In genomic region chr4:61995717-61996337, GRCh38 we compare ENCODE assay signal across 21 cellular contexts.
DNase-seq lines count a peak whose midpoint lies in the region; ATAC-seq, FAIRE-seq and TF ChIP-seq lines count a peak whose summit lies in the region.
"Had no signal": no experiment of that assay in that cellular context is flagged by ENCODE, and none has a peak within 500 bp of the region (broad histone marks: within the 10 kb centered on the region; RNA-seq: fewer than 3 reads in every experiment).

No MANE protein-coding gene starts in this region.

- no peaks in the 10 kb centered on the region for H3K36me3 Mint-ChIP-seq in glutamatergic neuron (ENCODE audit: unreplicated experiment)
- no peaks in the 10 kb centered on the region for H3K36me3 Mint-ChIP-seq in CD14-positive monocyte
- no peaks in the 10 kb centered on the region for H3K36me3 Mint-ChIP-seq in T-helper 2 cell treated with Interferon-gamma antibody and Interleukin-4, amounts not matched to agents 5 μg/mL and 100 μg/mL, for 36 hours (ENCODE audit: low read depth)
- H3K36me3 Mint-ChIP-seq: CD8-positive, alpha-beta T cell had no signal

- H3K27ac Mint-ChIP-seq in glutamatergic neuron (ENCODE audit: unreplicated experiment) (peak overlapping the region; percentile 6), CD14-positive monocyte (no peak overlapping the region)
- H3K27ac Mint-ChIP-seq in T-helper 2 cell treated with Interferon-gamma antibody and Interleukin-4, amounts not matched to agents 5 μg/mL and 100 μg/mL, for 36 hours, result no peak overlapping the region
- H3K27ac Mint-ChIP-seq: CD8-positive, alpha-beta T cell had no signal

- no peak overlapping the region for H3K27ac ChIP-seq in thyroid gland
- H3K27ac ChIP-seq: BLaER1, SJSA1 had no signal

- H3K9me3 Mint-ChIP-seq in glutamatergic neuron (ENCODE audit: unreplicated experiment) (peaks cover 10% of the 10 kb centered on the region), CD14-positive monocyte (peaks cover 0 to 4% (median 1%) of the 10 kb centered on the region in 7 donors)
- H3K9me3 Mint-ChIP-seq in T-helper 2 cell treated with Interferon-gamma antibody and Interleukin-4, amounts not matched to agents 5 μg/mL and 100 μg/mL, for 36 hours, result peaks cover 8% of the 10 kb centered on the region

- peak; percentile 53 for DNase-seq in NCI-H146 treated with DMSO at 0.1 percent for 48 hours (lab: John Stamatoyannopoulos, UW; ENCODE audit: unreplicated experiment)
- no peak for DNase-seq in glutamatergic neuron
- DNase-seq in CD14-positive monocyte (ENCODE audit: low spot score), result no peak
- no peak for DNase-seq in T-helper 2 cell treated with Interferon-gamma antibody and Interleukin-4, amounts not matched to agents 5 μg/mL and 100 μg/mL, for 36 hours (ENCODE audit: low spot score)
- DNase-seq in thyroid gland, result no peak
- no peak for DNase-seq in RCC 7860 (ENCODE audit: low spot score)
- DNase-seq: ACHN; CD8-positive, alpha-beta T cell; DND-41; MG63; NCI-H187 treated with DMSO at 0.1 percent for 48 hours; NCI-H2107; NCI-H510A treated with DMSO at 0.1 percent for 48 hours had no signal

- H3K4me1 Mint-ChIP-seq in glutamatergic neuron (ENCODE audit: low read depth, unreplicated experiment), result peaks cover 34% of the 10 kb centered on the region
- H3K4me1 Mint-ChIP-seq in CD14-positive monocyte, result no peaks in the 10 kb centered on the region
- H3K4me1 Mint-ChIP-seq in T-helper 2 cell treated with Interferon-gamma antibody and Interleukin-4, amounts not matched to agents 5 μg/mL and 100 μg/mL, for 36 hours (ENCODE audit: low read depth), result no peaks in the 10 kb centered on the region

- no peaks in the 10 kb centered on the region for H3K9me3 ChIP-seq in thyroid gland
- H3K9me3 ChIP-seq: BLaER1, MG63, SJSA1 had no signal

- H3K27me3 Mint-ChIP-seq in glutamatergic neuron (ENCODE audit: unreplicated experiment) (peaks cover 8% of the 10 kb centered on the region), CD14-positive monocyte (ENCODE audit: low read depth in 3 of 3) (peaks cover 0 to 2% (median 0%) of the 10 kb centered on the region in 3 donors)
- H3K27me3 Mint-ChIP-seq in T-helper 2 cell treated with Interferon-gamma antibody and Interleukin-4, amounts not matched to agents 5 μg/mL and 100 μg/mL, for 36 hours (ENCODE audit: low read depth), result no peaks in the 10 kb centered on the region

- intact Hi-C loops in CD14-positive monocyte (cut with micrococcal nuclease) (no loop called here), thyroid gland (cut with DNase I) (no loop called here)

- no peaks in the 10 kb centered on the region for H3K4me1 ChIP-seq in thyroid gland
- H3K4me1 ChIP-seq: BLaER1, SJSA1 had no signal

- no peak for TF ChIP-seq CTCF in glutamatergic neuron (IDR thresholded peaks at IDR 0.05; ENCODE audit: partially characterized antibody, unreplicated experiment)
- no peak for TF ChIP-seq CTCF in CD14-positive monocyte (IDR thresholded peaks at IDR 0.05)
- TF ChIP-seq CTCF in thyroid gland (IDR thresholded peaks at IDR 0.05), result no peak

- WGBS in thyroid gland, 2 donors, result 83 to 89% methylated on average over 2 of the region's 2 CpGs

- H3K27me3 ChIP-seq in thyroid gland, result no peaks in the 10 kb centered on the region
- H3K27me3 ChIP-seq: BLaER1, MG63, SJSA1 had no signal

- H3K36me3 ChIP-seq in thyroid gland, result no peaks in the 10 kb centered on the region
- H3K36me3 ChIP-seq: BLaER1, MG63, SJSA1 had no signal

- H3K4me3 Mint-ChIP-seq in glutamatergic neuron (ENCODE audit: unreplicated experiment) (no peak overlapping the region), CD14-positive monocyte (no peak overlapping the region)
- no peak overlapping the region for H3K4me3 Mint-ChIP-seq in T-helper 2 cell treated with Interferon-gamma antibody and Interleukin-4, amounts not matched to agents 5 μg/mL and 100 μg/mL, for 36 hours
- H3K4me3 Mint-ChIP-seq: CD8-positive, alpha-beta T cell had no signal

- FAIRE-seq in RCC 7860 (lab: Jason Lieb, UNC), result no peak
- FAIRE-seq: GM12891, H1, K562 had no signal

- ATAC-seq in SK-N-SH treated with all-trans-retinoic acid at 6 μM for 48 hours, result peak; percentile 81
- ATAC-seq: CD8-positive, alpha-beta T cell; HCT116; K562; Right ventricle myocardium inferior had no signal

- TF ChIP-seq POLR2A in thyroid gland (IDR thresholded peaks at IDR 0.05), result no peak

- no peak overlapping the region for H3K4me3 ChIP-seq in thyroid gland (replicated peaks in 1 of 3)
- H3K4me3 ChIP-seq: BLaER1, K562, MG63, SJSA1 had no signal

TF ChIP-seq in SK-N-SH treated with all-trans-retinoic acid at 6 μM for 48 hours, 23 proteins besides CTCF, POLR2A, EP300 and RAD21 (continues in another document):
- TF ChIP-seq TSHZ2 (CRISPR knock-in tag; IDR thresholded peaks at IDR 0.05) (no peak), RARB (CRISPR knock-in tag; IDR thresholded peaks at IDR 0.05) (peak; percentile 34; the same call in 1 of the 2 replicates), ISL1 (CRISPR knock-in tag; IDR thresholded peaks at IDR 0.05) (peak; percentile 90), ZNF70 (CRISPR knock-in tag; IDR thresholded peaks at IDR 0.05) (no peak), GLIS3 (CRISPR knock-in tag; IDR thresholded peaks at IDR 0.05) (0 out of 2 replicates have a peak, but pooled peaks have one; percentile 63), TOX (CRISPR knock-in tag; IDR thresholded peaks at IDR 0.05; ENCODE audit: borderline replicate concordance) (peak; percentile 65; the same call in 1 of the 2 replicates), ZFP3 (CRISPR knock-in tag; IDR thresholded peaks at IDR 0.05) (0 out of 2 replicates have a peak, but pooled peaks have one; percentile 20), TCF4 (CRISPR knock-in tag; IDR thresholded peaks at IDR 0.05; ENCODE audit: borderline replicate concordance) (no peak), POU6F1 (CRISPR knock-in tag; IDR thresholded peaks at IDR 0.05; ENCODE audit: borderline replicate concordance, low read depth) (0 out of 2 replicates have a peak, but pooled peaks have one; percentile 12), PATZ1 (CRISPR knock-in tag; IDR thresholded peaks at IDR 0.05; ENCODE audit: borderline replicate concordance) (0 out of 2 replicates have a peak, but pooled peaks have one; percentile 24)
